8 cellular contexts compared by ENCODE assay signal in the genomic region with DNA sequence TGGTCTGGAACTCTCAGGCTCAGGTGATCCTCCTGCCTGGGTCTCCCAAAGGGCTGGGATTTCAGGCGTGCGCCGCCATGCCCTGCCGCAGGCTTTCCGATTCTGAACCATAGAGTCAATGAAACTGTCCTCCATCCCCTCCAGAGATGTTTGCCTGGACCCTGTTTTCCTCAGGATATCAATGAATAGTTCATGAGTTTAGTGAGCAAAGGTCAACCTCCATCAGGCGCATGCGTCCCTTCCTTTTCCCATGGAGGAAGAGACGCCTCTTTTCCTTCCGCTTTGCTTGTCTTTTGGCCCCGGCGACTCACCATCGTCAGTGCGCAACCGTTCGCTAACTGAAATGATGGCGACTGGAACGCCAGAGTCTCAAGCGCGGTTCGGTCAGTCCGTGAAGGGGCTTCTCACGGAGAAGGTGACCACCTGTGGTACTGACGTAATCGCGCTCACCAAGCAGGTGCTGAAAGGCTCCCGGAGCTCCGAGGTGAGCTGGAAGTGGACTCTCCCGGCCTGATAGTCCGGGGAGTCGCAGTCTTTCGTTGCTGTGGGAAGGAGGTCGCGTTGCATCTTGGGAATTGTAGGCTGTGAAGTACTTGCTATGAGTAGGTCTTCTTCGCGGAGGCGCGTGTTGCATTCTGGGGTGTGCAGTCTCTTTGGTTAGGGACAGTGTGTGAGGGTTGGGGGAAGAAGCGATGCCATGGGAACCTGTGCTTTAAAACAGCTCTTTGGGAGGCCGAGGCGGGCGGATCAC. TPM values are rescaled to one million over a fixed set of nuclear protein-coding genes. Genes with fewer than 3 reads are reported as not detected.
DNase-seq lines count a peak whose midpoint lies in the region; ATAC-seq and TF ChIP-seq lines count a peak whose summit lies in the region.

A gene with protein sequence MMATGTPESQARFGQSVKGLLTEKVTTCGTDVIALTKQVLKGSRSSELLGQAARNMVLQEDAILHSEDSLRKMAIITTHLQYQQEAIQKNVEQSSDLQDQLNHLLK (plus strand): TSS at position 316 of the 751 bp plus-strand sequence. CDS start 28 bp downstream, at position 344.

- H3K36me3 Mint-ChIP-seq in activated naive CD8-positive, alpha-beta T cell treated with anti-CD3 and anti-CD28 coated beads, Interleukin-2, amount 10 ng/mL, durations not matched to agents 7 days and 5 days = no peaks in the 10 kb centered on the region

- intact Hi-C loops in Right ventricle myocardium inferior (cut with DNase I) (loop anchor here (2.0 kb wide), 1 partner anchor 111 kb away; a partner anchor contains a TSS), ovary (cut with DNase I) (no loop called here), thyroid gland (cut with DNase I) (no loop called here)

- no peak for TF ChIP-seq EP300 in ovary (IDR thresholded peaks at IDR 0.05)

- no peaks in the 10 kb centered on the region for H3K27me3 Mint-ChIP-seq in activated naive CD8-positive, alpha-beta T cell treated with anti-CD3 and anti-CD28 coated beads, Interleukin-2, amount 10 ng/mL, durations not matched to agents 7 days and 5 days

- H3K27ac ChIP-seq in ovary (peak within 1 kb of the TSS; percentile 87), thyroid gland (peak within 1 kb of the TSS; percentile 91 to 96 (median 94))

- DNase-seq in GM10248 (ENCODE audit: extremely low spot score) = peak; percentile 90
- peak; percentile 72 for DNase-seq in NCI-H1105 (lab: John Stamatoyannopoulos, UW)
- DNase-seq in SKM-1 treated with dmso at 0.1 percent for 144 hours (lab: John Stamatoyannopoulos, UW; ENCODE audit: unreplicated experiment) = peak; percentile 97
- peak; percentile 83 for DNase-seq in activated naive CD8-positive, alpha-beta T cell treated with anti-CD3 and anti-CD28 coated beads, Interleukin-2, amount 10 ng/mL, durations not matched to agents 7 days and 5 days
- peak; percentile 96 for DNase-seq in Right ventricle myocardium inferior (ENCODE audit: missing footprints)
- DNase-seq in ovary = peak; percentile 88 to 93 (median 90)
- peak; percentile 93 to 94 for DNase-seq in thyroid gland

- H3K36me3 ChIP-seq in ovary (no peaks in the 10 kb centered on the region), thyroid gland (no peaks in the 10 kb centered on the region)

- CTCF ChIA-PET in GM10248 (lab: Yijun Ruan, JAX) = interaction anchor here (1.5 kb wide), 1 partner anchor 48 kb away, joined by 3 read pairs; no protein-coding TSS in a partner anchor

- peak within 1 kb of the TSS; percentile 95 for H3K27ac Mint-ChIP-seq in activated naive CD8-positive, alpha-beta T cell treated with anti-CD3 and anti-CD28 coated beads, Interleukin-2, amount 10 ng/mL, durations not matched to agents 7 days and 5 days

- H3K4me3 ChIP-seq in ovary = peak within 1 kb of the TSS; percentile 80
- peak within 1 kb of the TSS; percentile 43 to 95 (median 68) for H3K4me3 ChIP-seq in thyroid gland (replicated peaks in 1 of 3)

- peak; percentile 96 for ATAC-seq in HG02623 (IDR thresholded peaks at IDR 0.05; ENCODE audit: unreplicated experiment)
- ATAC-seq in activated naive CD8-positive, alpha-beta T cell treated with anti-CD3 and anti-CD28 coated beads, Interleukin-2, amount 10 ng/mL, durations not matched to agents 7 days and 5 days (ENCODE audit: low read depth) = peak; percentile 99
- ATAC-seq in Right ventricle myocardium inferior = peak; percentile 99

- peaks cover 7% of the 10 kb centered on the region for H3K4me1 Mint-ChIP-seq in activated naive CD8-positive, alpha-beta T cell treated with anti-CD3 and anti-CD28 coated beads, Interleukin-2, amount 10 ng/mL, durations not matched to agents 7 days and 5 days

- H3K9me3 Mint-ChIP-seq in activated naive CD8-positive, alpha-beta T cell treated with anti-CD3 and anti-CD28 coated beads, Interleukin-2, amount 10 ng/mL, durations not matched to agents 7 days and 5 days = no peaks in the 10 kb centered on the region

- 8 to 11% (median 8%) methylated on average over 32 to 41 of the region's 41 CpGs for WGBS in ovary, 3 donors
- WGBS in thyroid gland, 2 donors = 9 to 10% methylated on average over 30 to 32 of the region's 41 CpGs

- H3K4me1 ChIP-seq in ovary (ENCODE audit: insufficient read depth) (peaks cover 4% of the 10 kb centered on the region), thyroid gland (peaks cover 0 to 17% of the 10 kb centered on the region in 2 donors)

- peak within 1 kb of the TSS; percentile 85 for H3K4me3 Mint-ChIP-seq in activated naive CD8-positive, alpha-beta T cell treated with anti-CD3 and anti-CD28 coated beads, Interleukin-2, amount 10 ng/mL, durations not matched to agents 7 days and 5 days

- peak; percentile 88 for TF ChIP-seq POLR2A in ovary (IDR thresholded peaks at IDR 0.05)
- peak in 1 of 2 donors; percentile 71 for TF ChIP-seq POLR2A in thyroid gland (IDR thresholded peaks at IDR 0.05)

- POLR2A ChIA-PET in GM10248 (lab: Yijun Ruan, JAX) = no interaction called here
- POLR2A ChIA-PET in activated naive CD8-positive, alpha-beta T cell treated with anti-CD3 and anti-CD28 coated beads, Interleukin-2, amount 10 ng/mL, durations not matched to agents 7 days and 5 days (lab: Charles Lee) = interaction anchor here (0.6 to 2.0 kb wide), 2 partner anchors 64 to 1038 kb away, joined by 6 to 7 read pairs; a partner anchor contains a TSS

- H3K27me3 ChIP-seq in ovary (no peaks in the 10 kb centered on the region), thyroid gland (no peaks in the 10 kb centered on the region)

- H3K9me3 ChIP-seq in ovary = no peaks in the 10 kb centered on the region
- H3K9me3 ChIP-seq in thyroid gland = no peaks in the 10 kb centered on the region

- no peak for TF ChIP-seq CTCF in GM10248 (IDR thresholded peaks at IDR 0.05; ENCODE audit: control extremely low read depth, extremely low read depth, low read depth, missing control alignments)
- no peak for TF ChIP-seq CTCF in ovary (IDR thresholded peaks at IDR 0.05)
- TF ChIP-seq CTCF in thyroid gland (IDR thresholded peaks at IDR 0.05) = no peak

RNA-seq across cellular contexts. Expression of the gene that starts here (rescaled TPM):
- 10 to 100 TPM; 11.2 to 12.6 TPM for total RNA-seq in activated naive CD8-positive, alpha-beta T cell treated with anti-CD3 and anti-CD28 coated beads, Interleukin-2, amount 10 ng/mL, durations not matched to agents 7 days and 5 days
- total RNA-seq in Right ventricle myocardium inferior = 12.3 TPM
- total RNA-seq in ovary = 10 to 100 TPM; 20.5 to 35.4 (median 25.2) TPM
- polyA plus RNA-seq in ovary = 10 to 100 TPM; 16.5 to 28.7 TPM
- total RNA-seq in thyroid gland = 100 to 1,000 TPM in 2 of 4 donors, 10 to 100 TPM in 2; 77.4 to 134 (median 93.8) TPM

Comparison
In these comparisons a context has a peak if more than half of its experiments do, and no peak if none do; other contexts are left out.
1. Peak in every context shown above with its lines: DNase-seq, ATAC-seq, H3K4me3 ChIP-seq and H3K27ac ChIP-seq.